ENCODE assay signal across 24 cellular contexts in the genomic region with DNA sequence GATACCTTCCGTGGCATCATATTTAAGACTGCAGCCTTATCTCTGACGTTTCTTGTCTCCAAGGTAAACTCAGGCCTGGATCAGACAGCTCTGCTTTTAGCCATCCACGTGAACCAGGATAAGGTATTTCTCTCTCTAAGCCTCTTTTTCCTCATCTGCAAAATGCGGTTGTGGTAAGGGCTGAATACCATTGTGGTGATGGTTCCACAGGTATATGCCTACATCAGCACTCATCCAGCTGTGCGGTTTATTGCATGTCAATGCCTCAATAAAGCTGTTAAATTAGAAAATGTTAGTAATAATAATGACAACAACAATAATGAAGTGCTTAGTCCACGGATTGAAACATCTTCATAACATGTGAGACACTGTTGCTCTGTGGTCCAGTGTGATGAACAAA.
"Had no signal": no experiment of that assay in that cellular context is flagged by ENCODE, and none has a peak within 500 bp of the region (broad histone marks: within the 10 kb centered on the region; RNA-seq: fewer than 3 reads in every experiment).

No MANE protein-coding gene starts in this region.

- H3K27ac Mint-ChIP-seq: activated CD4-positive, alpha-beta T cell treated with anti-CD3 and anti-CD28 coated beads, Interleukin-2, amount 10 ng/mL, durations not matched to agents 7 days and 5 days; activated CD8-positive, alpha-beta memory T cell treated with anti-CD3 and anti-CD28 coated beads, Interleukin-2, amount 10 ng/mL, durations not matched to agents 7 days and 5 days; activated CD8-positive, alpha-beta T cell treated with anti-CD3 and anti-CD28 coated beads for 36 hours; activated naive CD8-positive, alpha-beta T cell treated with anti-CD3 and anti-CD28 coated beads, Interleukin-2, amount 50 U/mL, for 24 hours; activated T-helper 1 cell treated with anti-CD3 and anti-CD28 coated beads, Interleukin-12 subunit alpha, Interleukin-12 subunit beta, Interleukin-2, Interleukin-4 antibody, amounts not matched to agents 30 ng/mL and 10 ng/mL and 1 ng/mL, durations not matched to agents 14 hours and 24 hours and 36 hours; naive B cell; stimulated activated naive B cell treated with anti-CD40 and anti-IgM and Interleukin-4, amounts not matched to agents 10 μg/mL and 1 μg/mL and 100 μg/mL, for 72 hours; T-cell; T-helper 2 cell treated with Interferon-gamma antibody and Interleukin-4, amounts not matched to agents 5 μg/mL and 100 μg/mL, for 36 hours had no signal

- H3K4me1 ChIP-seq: colonic mucosa had no signal

- H3K27me3 Mint-ChIP-seq: activated CD4-positive, alpha-beta T cell treated with anti-CD3 and anti-CD28 coated beads, Interleukin-2, amount 10 ng/mL, durations not matched to agents 7 days and 5 days; activated CD8-positive, alpha-beta memory T cell treated with anti-CD3 and anti-CD28 coated beads, Interleukin-2, amount 10 ng/mL, durations not matched to agents 7 days and 5 days; activated naive CD8-positive, alpha-beta T cell treated with anti-CD3 and anti-CD28 coated beads, Interleukin-2, amount 50 U/mL, for 24 hours had no signal

- H3K9me3 Mint-ChIP-seq: activated CD4-positive, alpha-beta T cell treated with anti-CD3 and anti-CD28 coated beads, Interleukin-2, amount 10 ng/mL, durations not matched to agents 7 days and 5 days; activated naive CD8-positive, alpha-beta T cell treated with anti-CD3 and anti-CD28 coated beads, Interleukin-2, amount 50 U/mL, for 24 hours; activated T-helper 1 cell treated with anti-CD3 and anti-CD28 coated beads, Interleukin-12 subunit alpha, Interleukin-12 subunit beta, Interleukin-2, Interleukin-4 antibody, amounts not matched to agents 30 ng/mL and 10 ng/mL and 1 ng/mL, durations not matched to agents 14 hours and 24 hours and 36 hours; central memory CD8-positive, alpha-beta T cell; T-helper 2 cell treated with Interferon-gamma antibody and Interleukin-4, amounts not matched to agents 5 μg/mL and 100 μg/mL, for 36 hours had no signal

- ATAC-seq: activated CD8-positive, alpha-beta memory T cell treated with anti-CD3 and anti-CD28 coated beads, Interleukin-2, amount 10 ng/mL, durations not matched to agents 7 days and 5 days; activated CD8-positive, alpha-beta T cell treated with anti-CD3 and anti-CD28 coated beads for 36 hours; activated naive CD8-positive, alpha-beta T cell treated with anti-CD3 and anti-CD28 coated beads, Interleukin-2, amount 50 U/mL, for 24 hours; left lobe of liver; lower lobe of right lung; sciatic nerve; stimulated activated naive B cell treated with anti-CD40 and anti-IgM and Interleukin-4, amounts not matched to agents 10 μg/mL and 1 μg/mL and 100 μg/mL, for 72 hours; T-cell had no signal

- H3K27ac ChIP-seq: colonic mucosa, epithelial cell of prostate, lower lobe of right lung, transverse colon, VCaP had no signal

- H3K9me3 ChIP-seq: colonic mucosa, lower lobe of right lung, transverse colon had no signal

- H3K27me3 ChIP-seq: colonic mucosa, transverse colon had no signal

- H3K36me3 Mint-ChIP-seq: activated CD8-positive, alpha-beta memory T cell treated with anti-CD3 and anti-CD28 coated beads, Interleukin-2, amount 10 ng/mL, durations not matched to agents 7 days and 5 days; naive B cell; stimulated activated naive B cell treated with anti-CD40 and anti-IgM and Interleukin-4, amounts not matched to agents 10 μg/mL and 1 μg/mL and 100 μg/mL, for 72 hours; T-cell had no signal

- H3K36me3 ChIP-seq: colonic mucosa, lower lobe of right lung, transverse colon had no signal

- H3K4me3 Mint-ChIP-seq: activated CD4-positive, alpha-beta T cell treated with anti-CD3 and anti-CD28 coated beads, Interleukin-2, amount 10 ng/mL, durations not matched to agents 7 days and 5 days; activated CD8-positive, alpha-beta memory T cell treated with anti-CD3 and anti-CD28 coated beads, Interleukin-2, amount 10 ng/mL, durations not matched to agents 7 days and 5 days; activated CD8-positive, alpha-beta T cell treated with anti-CD3 and anti-CD28 coated beads for 36 hours; activated naive CD8-positive, alpha-beta T cell treated with anti-CD3 and anti-CD28 coated beads, Interleukin-2, amount 50 U/mL, for 24 hours; activated T-helper 1 cell treated with anti-CD3 and anti-CD28 coated beads, Interleukin-12 subunit alpha, Interleukin-12 subunit beta, Interleukin-2, Interleukin-4 antibody, amounts not matched to agents 30 ng/mL and 10 ng/mL and 1 ng/mL, durations not matched to agents 14 hours and 24 hours and 36 hours; central memory CD8-positive, alpha-beta T cell; naive B cell; stimulated activated naive B cell treated with anti-CD40 and anti-IgM and Interleukin-4, amounts not matched to agents 10 μg/mL and 1 μg/mL and 100 μg/mL, for 72 hours; T-cell; T-helper 2 cell treated with Interferon-gamma antibody and Interleukin-4, amounts not matched to agents 5 μg/mL and 100 μg/mL, for 36 hours had no signal

- H3K4me3 ChIP-seq: colonic mucosa, lower lobe of right lung, smooth muscle cell, transverse colon had no signal

- DNase-seq: activated CD4-positive, alpha-beta T cell treated with anti-CD3 and anti-CD28 coated beads, Interleukin-2, amount 10 ng/mL, durations not matched to agents 7 days and 5 days; activated CD4-positive, CD25-positive, alpha-beta regulatory T cell treated with anti-CD3 and anti-CD28 coated beads, Interleukin-2, amount 50 U/mL, for 72 hours; activated CD8-positive, alpha-beta memory T cell treated with anti-CD3 and anti-CD28 coated beads, Interleukin-2, amount 10 ng/mL, durations not matched to agents 7 days and 5 days; activated CD8-positive, alpha-beta T cell treated with anti-CD3 and anti-CD28 coated beads for 36 hours; activated gamma-delta T cell; activated naive CD4-positive, alpha-beta T cell treated with anti-CD3 and anti-CD28 coated beads, Interleukin-2, amount 50 U/mL, for 16 hours; activated naive CD8-positive, alpha-beta T cell treated with anti-CD3 and anti-CD28 coated beads, Interleukin-2, amount 50 U/mL, for 24 hours; aorta; colonic mucosa; lower lobe of right lung; naive B cell; stimulated activated CD4-positive, alpha-beta T cell treated with anti-CD3 and anti-CD28 coated beads, Interleukin-15, amount 100 ng/mL, for 24 hours; stimulated activated CD8-positive, alpha-beta memory T cell treated with anti-CD3 and anti-CD28 coated beads, Interleukin-4, amount 100 ng/mL, for 48 hours; stimulated activated naive B cell treated with anti-CD40 and anti-IgM and Interleukin-4, amounts not matched to agents 10 μg/mL and 1 μg/mL and 100 μg/mL, for 72 hours; T-cell; transverse colon had no signal

- H3K4me1 Mint-ChIP-seq: activated CD4-positive, alpha-beta T cell treated with anti-CD3 and anti-CD28 coated beads, Interleukin-2, amount 10 ng/mL, durations not matched to agents 7 days and 5 days; activated CD8-positive, alpha-beta memory T cell treated with anti-CD3 and anti-CD28 coated beads, Interleukin-2, amount 10 ng/mL, durations not matched to agents 7 days and 5 days; activated naive CD8-positive, alpha-beta T cell treated with anti-CD3 and anti-CD28 coated beads, Interleukin-2, amount 50 U/mL, for 24 hours; central memory CD8-positive, alpha-beta T cell; naive B cell; stimulated activated naive B cell treated with anti-CD40 and anti-IgM and Interleukin-4, amounts not matched to agents 10 μg/mL and 1 μg/mL and 100 μg/mL, for 72 hours; T-cell had no signal
